23 cellular contexts compared by ENCODE assay signal in genomic region chr18:24791736-24792135, GRCh38.
A peak's percentile ranks its signal among the peaks of the same experiment; 100 is the strongest.
DNase-seq lines count a peak whose midpoint lies in the region; ATAC-seq, FAIRE-seq and TF ChIP-seq lines count a peak whose summit lies in the region.
"Had no signal": no experiment of that assay in that cellular context is flagged by ENCODE, and none has a peak within 500 bp of the region (broad histone marks: within the 10 kb centered on the region; RNA-seq: fewer than 3 reads in every experiment).

No MANE protein-coding gene starts in this region.

- peak overlapping the region; percentile 82 for H3K27ac Mint-ChIP-seq in astrocyte (ENCODE audit: unreplicated experiment)
- H3K27ac Mint-ChIP-seq in activated naive CD4-positive, alpha-beta T cell treated with anti-CD3 and anti-CD28 coated beads, Interleukin-2, amount 50 U/mL, for 72 hours: no peak overlapping the region
- H3K27ac Mint-ChIP-seq: activated CD4-positive, alpha-beta T cell treated with anti-CD3 and anti-CD28 coated beads, Interleukin-2, amount 10 ng/mL, durations not matched to agents 24 days and 14 days; activated naive CD4-positive, alpha-beta T cell treated with anti-CD3 and anti-CD28 coated beads, Interleukin-2, amount 10 ng/mL, durations not matched to agents 7 days and 5 days; naive B cell had no signal

- H3K27me3 ChIP-seq in cardiac muscle cell: no peaks in the 10 kb centered on the region
- H3K27me3 ChIP-seq in astrocyte (ENCODE audit: insufficient read depth, low read length): no peaks in the 10 kb centered on the region
- H3K27me3 ChIP-seq: ascending aorta, esophagus muscularis mucosa, gastrocnemius medialis, MG63 had no signal

- in situ Hi-C loops in GM13976 (cut with MboI; ENCODE audit: low sequenced_read_pairs, unreplicated experiment): no loop called here

- no peak overlapping the region for H3K4me3 ChIP-seq in cardiac muscle cell
- no peak overlapping the region for H3K4me3 ChIP-seq in astrocyte (ENCODE audit: insufficient read depth, low read depth, low read length)
- H3K4me3 ChIP-seq: ascending aorta, esophagus muscularis mucosa, gastrocnemius medialis, MG63, upper lobe of right lung had no signal

- no peaks in the 10 kb centered on the region for H3K36me3 Mint-ChIP-seq in astrocyte (ENCODE audit: low read depth, unreplicated experiment)
- H3K36me3 Mint-ChIP-seq in activated naive CD4-positive, alpha-beta T cell treated with anti-CD3 and anti-CD28 coated beads, Interleukin-2, amount 50 U/mL, for 72 hours: no peaks in the 10 kb centered on the region
- H3K36me3 Mint-ChIP-seq: activated naive CD4-positive, alpha-beta T cell treated with anti-CD3 and anti-CD28 coated beads, Interleukin-2, amount 10 ng/mL, durations not matched to agents 7 days and 5 days had no signal

- DNase-seq in cardiac muscle cell (ENCODE audit: low read depth in 1 of 2, low spot score in 1 of 2) (peak in 1 of 2 donors; percentile 30), cardiac septum (ENCODE audit: low spot score) (no peak), astrocyte (ENCODE audit: low read depth) (no peak), myocyte (ENCODE audit: low read depth) (peak; percentile 3), COLO829 (ENCODE audit: low spot score) (no peak), GM13976 (ENCODE audit: low spot score) (no peak), activated T-cell treated with anti-CD3 and anti-CD28 coated beads for 4 hours (no peak)
- DNase-seq in activated naive CD4-positive, alpha-beta T cell treated with anti-CD3 and anti-CD28 coated beads, Interleukin-2, amount 50 U/mL, for 72 hours (ENCODE audit: low spot score in 2 of 2): no peak
- DNase-seq: activated CD4-positive, alpha-beta T cell treated with anti-CD3 and anti-CD28 coated beads, Interleukin-2, amount 10 ng/mL, durations not matched to agents 24 days and 14 days; activated naive CD4-positive, alpha-beta T cell treated with anti-CD3 and anti-CD28 coated beads, Interleukin-2, amount 10 ng/mL, durations not matched to agents 7 days and 5 days; Caco-2; effector memory CD4-positive, alpha-beta T cell; gastrocnemius medialis; naive B cell; NCI-H226; posterior cingulate gyrus; SHP77 treated with DMSO at 0.1 percent for 48 hours; upper lobe of right lung had no signal

- H3K4me1 ChIP-seq in cardiac muscle cell (ENCODE audit: low read depth): peaks cover 17% of the 10 kb centered on the region
- no peaks in the 10 kb centered on the region for H3K4me1 ChIP-seq in astrocyte (ENCODE audit: insufficient read depth, low read length)
- H3K4me1 ChIP-seq: ascending aorta, Caco-2, gastrocnemius medialis, upper lobe of right lung had no signal

- peaks cover 1% of the 10 kb centered on the region for H3K9me3 Mint-ChIP-seq in astrocyte (ENCODE audit: unreplicated experiment)
- peaks cover 11 to 13% of the 10 kb centered on the region in 2 donors for H3K9me3 Mint-ChIP-seq in activated naive CD4-positive, alpha-beta T cell treated with anti-CD3 and anti-CD28 coated beads, Interleukin-2, amount 50 U/mL, for 72 hours
- H3K9me3 Mint-ChIP-seq: activated CD4-positive, alpha-beta T cell treated with anti-CD3 and anti-CD28 coated beads, Interleukin-2, amount 10 ng/mL, durations not matched to agents 24 days and 14 days; activated naive CD4-positive, alpha-beta T cell treated with anti-CD3 and anti-CD28 coated beads, Interleukin-2, amount 10 ng/mL, durations not matched to agents 7 days and 5 days had no signal

- ATAC-seq in activated naive CD4-positive, alpha-beta T cell treated with anti-CD3 and anti-CD28 coated beads, Interleukin-2, amount 50 U/mL, for 72 hours: no peak
- ATAC-seq: gastrocnemius medialis had no signal

- peaks cover 5% of the 10 kb centered on the region for H3K4me1 Mint-ChIP-seq in astrocyte (ENCODE audit: low read depth, unreplicated experiment)
- H3K4me1 Mint-ChIP-seq: activated CD4-positive, alpha-beta T cell treated with anti-CD3 and anti-CD28 coated beads, Interleukin-2, amount 10 ng/mL, durations not matched to agents 24 days and 14 days; activated naive CD4-positive, alpha-beta T cell treated with anti-CD3 and anti-CD28 coated beads, Interleukin-2, amount 10 ng/mL, durations not matched to agents 7 days and 5 days; naive B cell had no signal

- intact Hi-C loops in cardiac septum (cut with DNase I): no loop called here

- H3K36me3 ChIP-seq in cardiac muscle cell (no peaks in the 10 kb centered on the region), astrocyte (ENCODE audit: insufficient read depth, low read length) (no peaks in the 10 kb centered on the region)
- H3K36me3 ChIP-seq: ascending aorta, esophagus muscularis mucosa, gastrocnemius medialis, MG63, upper lobe of right lung had no signal

- no peak for FAIRE-seq in astrocyte (lab: Jason Lieb, UNC)
- FAIRE-seq: GM19239, keratinocyte had no signal

- H3K79me2 ChIP-seq in astrocyte (ENCODE audit: insufficient read depth, low read length): no peaks in the 10 kb centered on the region

- peak overlapping the region; percentile 34 for H2AFZ ChIP-seq in astrocyte (ENCODE audit: low read depth, low read length)

- H3K9me3 ChIP-seq in cardiac muscle cell (ENCODE audit: low read depth) (no peaks in the 10 kb centered on the region), astrocyte (ENCODE audit: insufficient read depth, low read depth, low read length) (no peaks in the 10 kb centered on the region)
- H3K9me3 ChIP-seq: ascending aorta, Caco-2, esophagus muscularis mucosa, gastrocnemius medialis, upper lobe of right lung had no signal

- TF ChIP-seq CTCF in cardiac muscle cell (IDR thresholded peaks at IDR 0.05; ENCODE audit: low read depth, low read length) (no peak), astrocyte (IDR thresholded peaks at IDR 0.05; ENCODE audit: insufficient read depth, low read depth, low read length) (no peak), GM13976 (IDR thresholded peaks at IDR 0.05; ENCODE audit: borderline replicate concordance, control extremely low read depth, extremely low read depth, insufficient read depth, missing control alignments) (no peak)

- no peaks in the 10 kb centered on the region for H4K20me1 ChIP-seq in astrocyte (ENCODE audit: insufficient read depth, low read length)

- peak overlapping the region; percentile 94 for H3K27ac ChIP-seq in cardiac muscle cell
- no peak overlapping the region for H3K27ac ChIP-seq in astrocyte (ENCODE audit: low read depth, low read length)
- H3K27ac ChIP-seq: ascending aorta, esophagus muscularis mucosa, gastrocnemius medialis, upper lobe of right lung had no signal

- H3K4me2 ChIP-seq in astrocyte (ENCODE audit: low read length): no peak overlapping the region

- no peaks in the 10 kb centered on the region for H3K27me3 Mint-ChIP-seq in astrocyte (ENCODE audit: low read depth, unreplicated experiment)
- H3K27me3 Mint-ChIP-seq: activated naive CD4-positive, alpha-beta T cell treated with anti-CD3 and anti-CD28 coated beads, Interleukin-2, amount 10 ng/mL, durations not matched to agents 7 days and 5 days had no signal

- H3K4me3 Mint-ChIP-seq in astrocyte (ENCODE audit: unreplicated experiment): no peak overlapping the region
- H3K4me3 Mint-ChIP-seq: activated CD4-positive, alpha-beta T cell treated with anti-CD3 and anti-CD28 coated beads, Interleukin-2, amount 10 ng/mL, durations not matched to agents 24 days and 14 days; activated naive CD4-positive, alpha-beta T cell treated with anti-CD3 and anti-CD28 coated beads, Interleukin-2, amount 10 ng/mL, durations not matched to agents 7 days and 5 days; naive B cell had no signal

- H3K9ac ChIP-seq in astrocyte (ENCODE audit: low read length): no peak overlapping the region
